Comparison of ENCODE assay signal across 16 cellular contexts in genomic region chr2:204982303-204982702, GRCh38.
DNase-seq lines count a peak whose midpoint lies in the region; ATAC-seq, FAIRE-seq and TF ChIP-seq lines count a peak whose summit lies in the region.
"Had no signal": no experiment of that assay in that cellular context is flagged by ENCODE, and none has a peak within 500 bp of the region (broad histone marks: within the 10 kb centered on the region; RNA-seq: fewer than 3 reads in every experiment).

No MANE protein-coding gene starts in this region.

- TF ChIP-seq POLR2A in A549 (IDR thresholded peaks at IDR 0.05; ENCODE audit: low read length), result no peak

- WGBS in A549 (ENCODE audit: missing lambda C conversion rate), result 54% methylated on average over 2 of the region's 2 CpGs

- TF ChIP-seq EP300 in A549 (IDR thresholded peaks at IDR 0.05), result no peak

- peaks cover 3% of the 10 kb centered on the region for H3K9me3 Mint-ChIP-seq in T-helper 1 cell treated with Interleukin-12 subunit alpha and Interleukin-12 subunit beta and Interleukin-4 antibody, amounts not matched to agents 30 μg/mL and 1 μg/mL, for 36 hours
- H3K9me3 Mint-ChIP-seq: HFFc6 had no signal

- peaks cover 9% of the 10 kb centered on the region for H3K36me3 Mint-ChIP-seq in T-helper 1 cell treated with Interleukin-12 subunit alpha and Interleukin-12 subunit beta and Interleukin-4 antibody, amounts not matched to agents 30 μg/mL and 1 μg/mL, for 36 hours (ENCODE audit: low read depth)

- no peak for TF ChIP-seq CTCF in A549 (IDR thresholded peaks at IDR 0.05)
- TF ChIP-seq CTCF in fibroblast of villous mesenchyme (IDR thresholded peaks at IDR 0.05; ENCODE audit: insufficient read depth, low read depth, low read length), result no peak

- no peaks in the 10 kb centered on the region for H3K27me3 Mint-ChIP-seq in T-helper 1 cell treated with Interleukin-12 subunit alpha and Interleukin-12 subunit beta and Interleukin-4 antibody, amounts not matched to agents 30 μg/mL and 1 μg/mL, for 36 hours (ENCODE audit: low read depth)

- FAIRE-seq in A549 (lab: Jason Lieb, UNC), result no peak
- FAIRE-seq: colon had no signal

- peak overlapping the region; percentile 68 for H3K27ac Mint-ChIP-seq in T-helper 1 cell treated with Interleukin-12 subunit alpha and Interleukin-12 subunit beta and Interleukin-4 antibody, amounts not matched to agents 30 μg/mL and 1 μg/mL, for 36 hours
- H3K27ac Mint-ChIP-seq: activated T-cell treated with anti-CD3 and anti-CD28 coated beads, Interleukin-2, amount 50 U/mL, for 72 hours; HFFc6 had no signal

- peaks cover 7% of the 10 kb centered on the region; the same call in 2 of the 3 replicates for H3K4me1 ChIP-seq in A549

- H3K4me2 ChIP-seq in A549, result no peak overlapping the region

- DNase-seq in A549 (ENCODE audit: low read depth in 1 of 2, low spot score in 1 of 2), result peak in 1 of 2 experiments; percentile 2
- peak; percentile 16 for DNase-seq in GM03348 (ENCODE audit: low spot score)
- DNase-seq in fibroblast of villous mesenchyme (ENCODE audit: low read depth), result peak; percentile 35
- no peak for DNase-seq in HK-2 (ENCODE audit: unreplicated experiment)
- DNase-seq in mucosa of gallbladder (ENCODE audit: low spot score), result no peak
- DNase-seq: activated T-cell treated with anti-CD3 and anti-CD28 coated beads, Interleukin-2, amount 50 U/mL, for 72 hours; HFFc6; KG1; NCI-H2081 treated with DMSO at 0.1 percent for 48 hours; ovary; stimulated activated naive CD8-positive, alpha-beta T cell treated with anti-CD3 and anti-CD28 coated beads, Interleukin-15, Interleukin-2, amounts not matched to agents 100 U/mL and 50 U/mL, for 24 hours had no signal

- H3K4me1 Mint-ChIP-seq in T-helper 1 cell treated with Interleukin-12 subunit alpha and Interleukin-12 subunit beta and Interleukin-4 antibody, amounts not matched to agents 30 μg/mL and 1 μg/mL, for 36 hours (ENCODE audit: low read depth), result peaks cover 18% of the 10 kb centered on the region

- H3K9me3 ChIP-seq in A549, result no peaks in the 10 kb centered on the region
- H3K9me3 ChIP-seq: ovary had no signal

- H3K27ac ChIP-seq in A549, result peak overlapping the region; percentile 33 to 68; a peak in 4 of 6 replicates
- H3K27ac ChIP-seq: ovary had no signal

- no peak for TF ChIP-seq RAD21 in A549 (conservative IDR thresholded peaks at IDR 0.05 in 1 of 2, IDR thresholded peaks at IDR 0.05 in 1 of 2)

- CTCF ChIA-PET in A549 (lab: Yijun Ruan, JAX), result no interaction called here

- no peak overlapping the region for H3K4me3 Mint-ChIP-seq in T-helper 1 cell treated with Interleukin-12 subunit alpha and Interleukin-12 subunit beta and Interleukin-4 antibody, amounts not matched to agents 30 μg/mL and 1 μg/mL, for 36 hours
- H3K4me3 Mint-ChIP-seq: activated T-cell treated with anti-CD3 and anti-CD28 coated beads, Interleukin-2, amount 50 U/mL, for 72 hours; HFFc6 had no signal

- ATAC-seq in A549, result no peak
- no peak for ATAC-seq in HG03097 (IDR thresholded peaks at IDR 0.05; ENCODE audit: low FRiP score, unreplicated experiment)
- ATAC-seq in GM21717 (IDR thresholded peaks at IDR 0.05; ENCODE audit: unreplicated experiment), result no peak
- ATAC-seq: left lobe of liver; stimulated activated naive CD8-positive, alpha-beta T cell treated with anti-CD3 and anti-CD28 coated beads, Interleukin-15, Interleukin-2, amounts not matched to agents 100 U/mL and 50 U/mL, for 24 hours had no signal

- H3K4me3 ChIP-seq in A549, result no peak overlapping the region
- H3K4me3 ChIP-seq in fibroblast of villous mesenchyme (ENCODE audit: low read depth, low read length), result no peak overlapping the region
- H3K4me3 ChIP-seq: ovary had no signal

- POLR2A ChIA-PET in A549 (lab: Yijun Ruan, JAX), result no interaction called here

TF ChIP-seq in A549, 52 proteins besides CTCF, POLR2A, EP300 and RAD21:
- TF ChIP-seq NR3C1 (IDR thresholded peaks at IDR 0.05) (no peak), NFE2L2 (conservative IDR thresholded peaks at IDR 0.05; ENCODE audit: low read length) (peak; percentile 71), MAFK (IDR thresholded peaks at IDR 0.05; ENCODE audit: partially characterized antibody) (peak; percentile 96)

Comparison
In these comparisons a context has a peak if more than half of its experiments do, and no peak if none do; other contexts are left out.
1. DNase-seq: peak in GM03348 (single experiment) and fibroblast of villous mesenchyme (single experiment); none in HK-2 (single experiment) and mucosa of gallbladder (single experiment).